ENCODE assay signal across 1 cellular context in genomic region chr18:31206787-31207381, GRCh38.
TF ChIP-seq lines count a peak whose summit lies in the region.

No MANE protein-coding gene starts in this region.

TF ChIP-seq in HepG2, 621 proteins besides CTCF, POLR2A, EP300 and RAD21 (continued from another document and continues in another):
- TF ChIP-seq PRDM10 (CRISPR knock-in tag; IDR thresholded peaks at IDR 0.05; ENCODE audit: low read depth): peak; percentile 42; the same call in 1 of the 2 replicates
- peak; percentile 49; the same call in 1 of the 2 replicates for TF ChIP-seq ZNF12 (CRISPR knock-in tag; IDR thresholded peaks at IDR 0.05)
- no peak for TF ChIP-seq ZKSCAN1 (IDR thresholded peaks at IDR 0.05; ENCODE audit: low read length)
- TF ChIP-seq E2F1 (CRISPR knock-in tag; IDR thresholded peaks at IDR 0.05): no peak
- no peak for TF ChIP-seq ZNF563 (CRISPR knock-in tag; IDR thresholded peaks at IDR 0.05)
- no peak for TF ChIP-seq ZNF569 (CRISPR knock-in tag; IDR thresholded peaks at IDR 0.05; ENCODE audit: borderline replicate concordance)
- no peak for TF ChIP-seq ZNF33B (CRISPR knock-in tag; IDR thresholded peaks at IDR 0.05)
- no peak for TF ChIP-seq ZNF782 (CRISPR knock-in tag; IDR thresholded peaks at IDR 0.05; ENCODE audit: borderline replicate concordance)
- no peak for TF ChIP-seq ZNF432 (CRISPR knock-in tag; IDR thresholded peaks at IDR 0.05; ENCODE audit: borderline replicate concordance)
- TF ChIP-seq ASH2L (IDR thresholded peaks at IDR 0.05; ENCODE audit: insufficient read length, low read depth, low read length): no peak
- TF ChIP-seq ZFP1 (CRISPR knock-in tag; IDR thresholded peaks at IDR 0.05): no peak
- no peak for TF ChIP-seq FOXA1 (IDR thresholded peaks at IDR 0.05)
- no peak for TF ChIP-seq FOXA1 (CRISPR knock-in tag; IDR thresholded peaks at IDR 0.05)
- no peak for TF ChIP-seq HOXA9 (CRISPR knock-in tag; IDR thresholded peaks at IDR 0.05; ENCODE audit: borderline replicate concordance)
- no peak for TF ChIP-seq ZHX2 (IDR thresholded peaks at IDR 0.05; ENCODE audit: low read depth)
- no peak for TF ChIP-seq ZHX2 (CRISPR knock-in tag; IDR thresholded peaks at IDR 0.05; ENCODE audit: borderline replicate concordance)
- TF ChIP-seq HOXA7 (CRISPR knock-in tag; IDR thresholded peaks at IDR 0.05): no peak
- TF ChIP-seq ZSCAN5A (CRISPR knock-in tag; IDR thresholded peaks at IDR 0.05; ENCODE audit: borderline replicate concordance): no peak
- no peak for TF ChIP-seq ZNF337 (CRISPR knock-in tag; IDR thresholded peaks at IDR 0.05; ENCODE audit: borderline replicate concordance, low read depth)
- TF ChIP-seq ZSCAN25 (CRISPR knock-in tag; IDR thresholded peaks at IDR 0.05): no peak
- peak; percentile 53 for TF ChIP-seq GATAD2A (CRISPR knock-in tag; IDR thresholded peaks at IDR 0.05)
- no peak for TF ChIP-seq NFE2L2 (IDR thresholded peaks at IDR 0.05; ENCODE audit: low read length)
- peak; percentile 50 for TF ChIP-seq SALL1 (CRISPR knock-in tag; IDR thresholded peaks at IDR 0.05)
- no peak for TF ChIP-seq ISX (CRISPR knock-in tag; conservative IDR thresholded peaks at IDR 0.05)
- TF ChIP-seq CEBPB (IDR thresholded peaks at IDR 0.05; ENCODE audit: borderline replicate concordance, low read depth, low read length): 0 out of 2 replicates have a peak, but pooled peaks have one; percentile 8
- TF ChIP-seq SMC3 (IDR thresholded peaks at IDR 0.05; ENCODE audit: low read length): peak; percentile 44; the same call in 1 of the 2 replicates
- no peak for TF ChIP-seq TRIM24 (CRISPR knock-in tag; IDR thresholded peaks at IDR 0.05)
- no peak for TF ChIP-seq ZBTB37 (CRISPR knock-in tag; IDR thresholded peaks at IDR 0.05)
- no peak for TF ChIP-seq ZNF24 (IDR thresholded peaks at IDR 0.05)
- TF ChIP-seq ZNF589 (CRISPR knock-in tag; conservative IDR thresholded peaks at IDR 0.05): no peak
- TF ChIP-seq RBM39 (IDR thresholded peaks at IDR 0.05; ENCODE audit: low read depth, low read length, poor library complexity, severe bottlenecking): no peak
- no peak for TF ChIP-seq ZNF619 (CRISPR knock-in tag; IDR thresholded peaks at IDR 0.05)
- 0 out of 2 replicates have a peak, but pooled peaks have one; percentile 19 for TF ChIP-seq ZNF331 (CRISPR knock-in tag; IDR thresholded peaks at IDR 0.05)
- no peak for TF ChIP-seq ZNF335 (CRISPR knock-in tag; IDR thresholded peaks at IDR 0.05)
- no peak for TF ChIP-seq SMARCE1 (IDR thresholded peaks at IDR 0.05; ENCODE audit: borderline replicate concordance)
- TF ChIP-seq ZNF597 (CRISPR knock-in tag; IDR thresholded peaks at IDR 0.05): no peak
- no peak for TF ChIP-seq ETV5 (CRISPR knock-in tag; IDR thresholded peaks at IDR 0.05; ENCODE audit: borderline replicate concordance)
- no peak for TF ChIP-seq SCMH1 (CRISPR knock-in tag; IDR thresholded peaks at IDR 0.05; ENCODE audit: borderline replicate concordance)
- TF ChIP-seq ARID2 (CRISPR knock-in tag; IDR thresholded peaks at IDR 0.05; ENCODE audit: borderline replicate concordance): 0 out of 2 replicates have a peak, but pooled peaks have one; percentile 12
- no peak for TF ChIP-seq ZNF383 (CRISPR knock-in tag; IDR thresholded peaks at IDR 0.05; ENCODE audit: borderline replicate concordance)
- TF ChIP-seq TERF1 (CRISPR knock-in tag; IDR thresholded peaks at IDR 0.05): no peak
- no peak; the same call in 1 of the 2 replicates for TF ChIP-seq CBX5 (CRISPR knock-in tag; IDR thresholded peaks at IDR 0.05; ENCODE audit: borderline replicate concordance)
- no peak for TF ChIP-seq ZNF562 (CRISPR knock-in tag; IDR thresholded peaks at IDR 0.05; ENCODE audit: borderline replicate concordance)
- TF ChIP-seq TBL1XR1 (IDR thresholded peaks at IDR 0.05; ENCODE audit: borderline replicate concordance, low read length, partially characterized antibody): no peak
- no peak for TF ChIP-seq SMAD9 (CRISPR knock-in tag; IDR thresholded peaks at IDR 0.05)
- no peak for TF ChIP-seq MTA1 (CRISPR knock-in tag; IDR thresholded peaks at IDR 0.05; ENCODE audit: borderline replicate concordance)
- no peak for TF ChIP-seq ZNF784 (CRISPR knock-in tag; IDR thresholded peaks at IDR 0.05; ENCODE audit: borderline replicate concordance)
- no peak for TF ChIP-seq ZNF230 (CRISPR knock-in tag; IDR thresholded peaks at IDR 0.05)
- no peak for TF ChIP-seq ZNF691 (CRISPR knock-in tag; IDR thresholded peaks at IDR 0.05; ENCODE audit: borderline replicate concordance, low read depth)
- TF ChIP-seq FOXJ3 (CRISPR knock-in tag; IDR thresholded peaks at IDR 0.05; ENCODE audit: borderline replicate concordance): no peak
- no peak for TF ChIP-seq ZBTB3 (CRISPR knock-in tag; IDR thresholded peaks at IDR 0.05; ENCODE audit: borderline replicate concordance, low read depth)
- TF ChIP-seq TARDBP (CRISPR knock-in tag; IDR thresholded peaks at IDR 0.05): 0 out of 2 replicates have a peak, but pooled peaks have one; percentile 33
